ENCODE assay signal across 20 cellular contexts in genomic region chr2:26816893-26817292, GRCh38. TPM values are rescaled to one million over a fixed set of nuclear protein-coding genes. Genes with fewer than 3 reads are reported as not detected.
A peak's percentile ranks its signal among the peaks of the same experiment; 100 is the strongest.
DNase-seq lines count a peak whose midpoint lies in the region; ATAC-seq and TF ChIP-seq lines count a peak whose summit lies in the region.
"Had no signal": no experiment of that assay in that cellular context is flagged by ENCODE, and none has a peak within 500 bp of the region (broad histone marks: within the 10 kb centered on the region; RNA-seq: fewer than 3 reads in every experiment).

No MANE protein-coding gene starts in this region.

- CTCF ChIA-PET in mammary epithelial cell (lab: Charles Lee; ENCODE audit: low non-redundant PET) = no interaction called here

- no peaks in the 10 kb centered on the region for H3K79me2 ChIP-seq in mammary epithelial cell (ENCODE audit: insufficient read depth, low read length)

- intact Hi-C loops in mammary epithelial cell (cut with micrococcal nuclease) = no loop called here
- intact Hi-C loops in upper lobe of right lung (cut with DNase I) = no loop called here
- intact Hi-C loops in activated T-helper 2 cell treated with anti-CD3 and anti-CD28 coated beads, Interferon-gamma antibody, Interleukin-2, Interleukin-4, amounts not matched to agents 10 μg/mL and 5 μg/mL and 100 μg/mL, durations not matched to agents 14 hours and 24 hours and 36 hours (cut with micrococcal nuclease) = no loop called here

- 39% methylated on average over 3 of the region's 3 CpGs for WGBS in mammary epithelial cell (ENCODE audit: low coverage, missing lambda C conversion rate)

- H3K4me1 ChIP-seq in mammary epithelial cell (ENCODE audit: insufficient read depth, low read length) (no peaks in the 10 kb centered on the region), upper lobe of right lung (no peaks in the 10 kb centered on the region)
- H3K4me1 ChIP-seq: right atrium auricular region had no signal

- DNase-seq in stimulated activated naive CD8-positive, alpha-beta T cell treated with anti-CD3 and anti-CD28 coated beads, Interleukin-15, Interleukin-2, amounts not matched to agents 100 U/mL and 50 U/mL, for 24 hours = no peak
- DNase-seq in stimulated activated naive CD8-positive, alpha-beta T cell treated with anti-CD3 and anti-CD28 coated beads, Interleukin-15, amount 100 ng/mL, for 72 hours = no peak
- DNase-seq in NCI-H2196 (lab: John Stamatoyannopoulos, UW; ENCODE audit: unreplicated experiment) (peak; percentile 76), mammary epithelial cell (peak; percentile 18), upper lobe of right lung (no peak)
- DNase-seq in effector CD8-positive, alpha-beta T cell (lab: John Stamatoyannopoulos, UW) = no peak
- DNase-seq in activated T-helper 2 cell treated with anti-CD3 and anti-CD28 coated beads, Interferon-gamma antibody, Interleukin-2, Interleukin-4, amounts not matched to agents 10 μg/mL and 5 μg/mL and 100 μg/mL, durations not matched to agents 14 hours and 24 hours and 36 hours (ENCODE audit: low spot score) = no peak
- DNase-seq: activated CD4-positive, alpha-beta T cell treated with anti-CD3 and anti-CD28 coated beads for 4 hours; hippocampal formation; NCI-H187 treated with DMSO at 0.1 percent for 48 hours; stimulated activated CD4-positive, alpha-beta T cell treated with anti-CD3 and anti-CD28 coated beads, Interleukin-4, amount 100 ng/mL, for 4 hours; stimulated activated naive B cell treated with anti-CD40 and anti-IgM and Interleukin-4, amounts not matched to agents 10 μg/mL and 1 μg/mL and 100 μg/mL, for 72 hours had no signal

- H3K36me3 Mint-ChIP-seq in activated T-helper 2 cell treated with anti-CD3 and anti-CD28 coated beads, Interferon-gamma antibody, Interleukin-2, Interleukin-4, amounts not matched to agents 10 μg/mL and 5 μg/mL and 100 μg/mL, durations not matched to agents 14 hours and 24 hours and 36 hours (ENCODE audit: low read depth) = no peaks in the 10 kb centered on the region
- H3K36me3 Mint-ChIP-seq: stimulated activated naive B cell treated with anti-CD40 and anti-IgM and Interleukin-4, amounts not matched to agents 10 μg/mL and 1 μg/mL and 100 μg/mL, for 72 hours had no signal

- no peak overlapping the region for H3K27ac Mint-ChIP-seq in stimulated activated naive CD8-positive, alpha-beta T cell treated with anti-CD3 and anti-CD28 coated beads, Interleukin-15, amount 100 ng/mL, for 72 hours
- H3K27ac Mint-ChIP-seq in activated T-helper 2 cell treated with anti-CD3 and anti-CD28 coated beads, Interferon-gamma antibody, Interleukin-2, Interleukin-4, amounts not matched to agents 10 μg/mL and 5 μg/mL and 100 μg/mL, durations not matched to agents 14 hours and 24 hours and 36 hours = no peak overlapping the region
- H3K27ac Mint-ChIP-seq: activated T-helper 1 cell treated with anti-CD3 and anti-CD28 coated beads, Interleukin-12 subunit alpha, Interleukin-12 subunit beta, Interleukin-2, Interleukin-4 antibody, amounts not matched to agents 30 ng/mL and 10 ng/mL and 1 ng/mL, durations not matched to agents 14 hours and 24 hours and 36 hours; dendritic cell treated with granulocyte-macrophage colony-stimulating factor and Interleukin-4, amounts not matched to agents 40 ng/mL and 50 ng/mL, for 4 days; nephron; stimulated activated naive B cell treated with anti-CD40 and anti-IgM and Interleukin-4, amounts not matched to agents 10 μg/mL and 1 μg/mL and 100 μg/mL, for 72 hours had no signal

- H3K27me3 ChIP-seq in mammary epithelial cell (ENCODE audit: insufficient read depth, low read length) = no peaks in the 10 kb centered on the region
- no peaks in the 10 kb centered on the region for H3K27me3 ChIP-seq in upper lobe of right lung
- H3K27me3 ChIP-seq: right atrium auricular region had no signal

- H3K9me3 ChIP-seq in mammary epithelial cell (replicated peaks; ENCODE audit: insufficient read depth, low read length) (no peaks in the 10 kb centered on the region), upper lobe of right lung (no peaks in the 10 kb centered on the region)
- H3K9me3 ChIP-seq: right atrium auricular region had no signal

- H3K4me1 Mint-ChIP-seq in stimulated activated naive CD8-positive, alpha-beta T cell treated with anti-CD3 and anti-CD28 coated beads, Interleukin-15, amount 100 ng/mL, for 72 hours = no peaks in the 10 kb centered on the region
- no peaks in the 10 kb centered on the region for H3K4me1 Mint-ChIP-seq in activated T-helper 2 cell treated with anti-CD3 and anti-CD28 coated beads, Interferon-gamma antibody, Interleukin-2, Interleukin-4, amounts not matched to agents 10 μg/mL and 5 μg/mL and 100 μg/mL, durations not matched to agents 14 hours and 24 hours and 36 hours (ENCODE audit: low read depth)
- H3K4me1 Mint-ChIP-seq: nephron; stimulated activated naive B cell treated with anti-CD40 and anti-IgM and Interleukin-4, amounts not matched to agents 10 μg/mL and 1 μg/mL and 100 μg/mL, for 72 hours had no signal

- H3K36me3 ChIP-seq in mammary epithelial cell (ENCODE audit: insufficient read depth, low read length) = no peaks in the 10 kb centered on the region
- no peaks in the 10 kb centered on the region for H3K36me3 ChIP-seq in upper lobe of right lung
- H3K36me3 ChIP-seq: right atrium auricular region had no signal

- H3K4me2 ChIP-seq in mammary epithelial cell (ENCODE audit: insufficient read depth, low read depth, low read length) = no peak overlapping the region

- peak; percentile 63 for ATAC-seq in stimulated activated naive CD8-positive, alpha-beta T cell treated with anti-CD3 and anti-CD28 coated beads, Interleukin-15, Interleukin-2, amounts not matched to agents 100 U/mL and 50 U/mL, for 24 hours
- ATAC-seq in stimulated activated naive CD8-positive, alpha-beta T cell treated with anti-CD3 and anti-CD28 coated beads, Interleukin-15, amount 100 ng/mL, for 72 hours = no peak
- peak; percentile 41 for ATAC-seq in upper lobe of right lung
- no peak for ATAC-seq in HG02840 (IDR thresholded peaks at IDR 0.05; ENCODE audit: low FRiP score, unreplicated experiment)

- no peak overlapping the region for H3K4me3 Mint-ChIP-seq in stimulated activated naive CD8-positive, alpha-beta T cell treated with anti-CD3 and anti-CD28 coated beads, Interleukin-15, amount 100 ng/mL, for 72 hours
- no peak overlapping the region for H3K4me3 Mint-ChIP-seq in activated T-helper 2 cell treated with anti-CD3 and anti-CD28 coated beads, Interferon-gamma antibody, Interleukin-2, Interleukin-4, amounts not matched to agents 10 μg/mL and 5 μg/mL and 100 μg/mL, durations not matched to agents 14 hours and 24 hours and 36 hours (ENCODE audit: low read depth)
- H3K4me3 Mint-ChIP-seq: activated T-helper 1 cell treated with anti-CD3 and anti-CD28 coated beads, Interleukin-12 subunit alpha, Interleukin-12 subunit beta, Interleukin-2, Interleukin-4 antibody, amounts not matched to agents 30 ng/mL and 10 ng/mL and 1 ng/mL, durations not matched to agents 14 hours and 24 hours and 36 hours; dendritic cell treated with granulocyte-macrophage colony-stimulating factor and Interleukin-4, amounts not matched to agents 40 ng/mL and 50 ng/mL, for 4 days; nephron; stimulated activated naive B cell treated with anti-CD40 and anti-IgM and Interleukin-4, amounts not matched to agents 10 μg/mL and 1 μg/mL and 100 μg/mL, for 72 hours had no signal

- BruUV-seq in mammary epithelial cell (replicated peaks; lab: Mats Ljungman, UMichigan) = no TSS peak

- in situ Hi-C loops in mammary epithelial cell (cut with MboI; ENCODE audit: low sequenced_read_pairs in 2 of 2) = no loop called here

- TF ChIP-seq CTCF in mammary epithelial cell (conservative IDR thresholded peaks at IDR 0.05 in 1 of 2, IDR thresholded peaks at IDR 0.05 in 1 of 2; ENCODE audit: extremely low read depth in 1 of 2, insufficient read depth in 1 of 2, low read depth in 1 of 2, low read length in 2 of 2) (no peak), upper lobe of right lung (IDR thresholded peaks at IDR 0.05) (no peak)

- H3K9me3 Mint-ChIP-seq in stimulated activated naive CD8-positive, alpha-beta T cell treated with anti-CD3 and anti-CD28 coated beads, Interleukin-15, amount 100 ng/mL, for 72 hours = no peaks in the 10 kb centered on the region
- no peaks in the 10 kb centered on the region for H3K9me3 Mint-ChIP-seq in activated T-helper 2 cell treated with anti-CD3 and anti-CD28 coated beads, Interferon-gamma antibody, Interleukin-2, Interleukin-4, amounts not matched to agents 10 μg/mL and 5 μg/mL and 100 μg/mL, durations not matched to agents 14 hours and 24 hours and 36 hours
- H3K9me3 Mint-ChIP-seq: activated T-helper 1 cell treated with anti-CD3 and anti-CD28 coated beads, Interleukin-12 subunit alpha, Interleukin-12 subunit beta, Interleukin-2, Interleukin-4 antibody, amounts not matched to agents 30 ng/mL and 10 ng/mL and 1 ng/mL, durations not matched to agents 14 hours and 24 hours and 36 hours; dendritic cell treated with granulocyte-macrophage colony-stimulating factor and Interleukin-4, amounts not matched to agents 40 ng/mL and 50 ng/mL, for 4 days; nephron had no signal

- dilution Hi-C loops in mammary epithelial cell (cut with HindIII; ENCODE audit: low sequenced_read_pairs) = no loop called here

- H2AFZ ChIP-seq in mammary epithelial cell (ENCODE audit: low read depth, low read length) = no peak overlapping the region

- no peaks in the 10 kb centered on the region for H4K20me1 ChIP-seq in mammary epithelial cell (ENCODE audit: insufficient read depth, low read length)

- H3K4me3 ChIP-seq in mammary epithelial cell (replicated peaks in 1 of 3; ENCODE audit: insufficient read depth in 1 of 3, low read depth in 2 of 3, low read length in 3 of 3) = no peak overlapping the region
- H3K4me3 ChIP-seq in upper lobe of right lung = no peak overlapping the region
- H3K4me3 ChIP-seq: right atrium auricular region had no signal

- H3K27ac ChIP-seq in mammary epithelial cell (ENCODE audit: insufficient read depth, low read depth, low read length) = no peak overlapping the region
- no peak overlapping the region for H3K27ac ChIP-seq in upper lobe of right lung
- H3K27ac ChIP-seq: right atrium auricular region had no signal

- no peaks in the 10 kb centered on the region for H3K27me3 Mint-ChIP-seq in stimulated activated naive CD8-positive, alpha-beta T cell treated with anti-CD3 and anti-CD28 coated beads, Interleukin-15, amount 100 ng/mL, for 72 hours
- H3K27me3 Mint-ChIP-seq in activated T-helper 2 cell treated with anti-CD3 and anti-CD28 coated beads, Interferon-gamma antibody, Interleukin-2, Interleukin-4, amounts not matched to agents 10 μg/mL and 5 μg/mL and 100 μg/mL, durations not matched to agents 14 hours and 24 hours and 36 hours (ENCODE audit: low read depth) = peaks cover 18% of the 10 kb centered on the region

- H3K9ac ChIP-seq in mammary epithelial cell (ENCODE audit: insufficient read depth, low read length) = no peak overlapping the region

RNA-seq across cellular contexts. Expression of gene CENPA, which starts 31.0 kb away (rescaled TPM):
- total RNA-seq in mammary epithelial cell (10 to 100 TPM in 1 of 2 donors, under 1 TPM in 1; 0.17 to 18.2 TPM), upper lobe of right lung (0.78 TPM)
- 21.4 TPM for polyA plus RNA-seq in mammary epithelial cell
- 1.0 TPM for polyA minus RNA-seq in mammary epithelial cell
- 24.3 and 27.3 TPM in 2 replicates for total RNA-seq in activated T-helper 2 cell treated with anti-CD3 and anti-CD28 coated beads, Interferon-gamma antibody, Interleukin-2, Interleukin-4, amounts not matched to agents 10 μg/mL and 5 μg/mL and 100 μg/mL, durations not matched to agents 14 hours and 24 hours and 36 hours

RNA-seq across cellular contexts. Expression of gene DPYSL5, which starts 31.0 kb away (rescaled TPM):
- total RNA-seq in mammary epithelial cell (not detected), upper lobe of right lung (not detected)
- polyA plus RNA-seq in mammary epithelial cell = not detected
- polyA minus RNA-seq in mammary epithelial cell = not detected
- total RNA-seq in activated T-helper 2 cell treated with anti-CD3 and anti-CD28 coated beads, Interferon-gamma antibody, Interleukin-2, Interleukin-4, amounts not matched to agents 10 μg/mL and 5 μg/mL and 100 μg/mL, durations not matched to agents 14 hours and 24 hours and 36 hours = 0.05 TPM in 1 of 2 replicates, not detected in the other
- total RNA-seq: fibroblast of lung, lower leg skin had no signal
- polyA plus RNA-seq: BJ, fibroblast of lung had no signal

RNA-seq across cellular contexts. Expression of gene SLC35F6, which starts 52.8 kb away (rescaled TPM):
- 100 to 1,000 TPM in 1 of 2 donors, 10 to 100 TPM in 1; 57.2 to 125 TPM for total RNA-seq in mammary epithelial cell
- 42.0 TPM for polyA plus RNA-seq in mammary epithelial cell
- polyA minus RNA-seq in mammary epithelial cell = 64.4 TPM
- total RNA-seq in upper lobe of right lung = 42.2 TPM
- total RNA-seq in activated T-helper 2 cell treated with anti-CD3 and anti-CD28 coated beads, Interferon-gamma antibody, Interleukin-2, Interleukin-4, amounts not matched to agents 10 μg/mL and 5 μg/mL and 100 μg/mL, durations not matched to agents 14 hours and 24 hours and 36 hours = 11.1 and 11.8 TPM in 2 replicates

Comparison
In these comparisons a context has a peak if more than half of its experiments do, and no peak if none do; other contexts are left out.
1. ATAC-seq: peak in stimulated activated naive CD8-positive, alpha-beta T cell treated with anti-CD3 and anti-CD28 coated beads, Interleukin-15, Interleukin-2, amounts not matched to agents 100 U/mL and 50 U/mL, for 24 hours (single experiment) and upper lobe of right lung (single experiment); none in stimulated activated naive CD8-positive, alpha-beta T cell treated with anti-CD3 and anti-CD28 coated beads, Interleukin-15, amount 100 ng/mL, for 72 hours (single experiment) and HG02840 (single experiment).
2. DNase-seq: peak in NCI-H2196 (single experiment) and mammary epithelial cell (single experiment); none in stimulated activated naive CD8-positive, alpha-beta T cell treated with anti-CD3 and anti-CD28 coated beads, Interleukin-15, Interleukin-2, amounts not matched to agents 100 U/mL and 50 U/mL, for 24 hours (single experiment), stimulated activated naive CD8-positive, alpha-beta T cell treated with anti-CD3 and anti-CD28 coated beads, Interleukin-15, amount 100 ng/mL, for 72 hours (0 of 2), upper lobe of right lung (single experiment), effector CD8-positive, alpha-beta T cell (single experiment) and activated T-helper 2 cell treated with anti-CD3 and anti-CD28 coated beads, Interferon-gamma antibody, Interleukin-2, Interleukin-4, amounts not matched to agents 10 μg/mL and 5 μg/mL and 100 μg/mL, durations not matched to agents 14 hours and 24 hours and 36 hours (single experiment).